In the genomic region with DNA sequence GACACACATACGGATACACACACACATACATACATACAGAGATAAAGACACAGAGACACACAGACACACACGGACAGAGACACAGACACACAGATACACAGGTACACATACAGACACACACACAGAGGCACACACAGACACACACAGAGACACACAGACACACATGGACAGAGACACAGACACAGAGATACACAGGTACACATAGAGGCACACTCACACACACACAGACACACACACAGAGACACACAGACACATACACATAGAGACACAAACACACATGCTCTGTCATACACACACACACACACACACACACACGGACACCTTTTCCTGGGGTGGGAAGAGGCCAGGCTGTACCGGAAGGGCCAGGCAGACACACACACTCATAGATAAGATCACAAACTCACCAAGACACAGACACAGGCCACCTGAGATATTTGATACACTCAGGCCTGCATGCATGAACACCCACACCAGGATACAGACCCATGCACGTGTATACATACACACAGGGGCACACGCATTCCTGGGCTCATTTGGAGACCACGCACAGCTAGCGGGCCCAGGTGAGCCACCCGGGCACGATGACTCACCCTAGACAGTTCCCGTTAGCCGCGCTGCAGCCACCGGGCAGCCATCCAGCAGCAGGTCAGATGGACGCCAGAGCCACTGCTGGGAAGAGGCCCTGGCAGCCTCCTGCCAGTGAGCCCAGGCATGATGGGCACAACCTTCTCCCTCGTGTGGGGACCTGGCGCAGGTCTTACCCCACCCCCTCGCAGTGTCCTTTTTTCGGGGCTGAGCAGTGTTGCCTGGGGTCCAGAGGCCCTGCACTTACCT, we compare ENCODE assay signal across 1 cellular context.
TF ChIP-seq lines count a peak whose summit lies in the region.

No MANE protein-coding gene starts in this region.

TF ChIP-seq in endothelial cell of umbilical vein, 7 proteins besides CTCF, POLR2A, EP300 and RAD21:
- peak; percentile 36 for TF ChIP-seq GATA2 (IDR thresholded peaks at IDR 0.05; ENCODE audit: insufficient read depth, insufficient read length, low read depth, low read length)
- TF ChIP-seq POLR2AphosphoS5 (IDR thresholded peaks at IDR 0.05; ENCODE audit: insufficient read depth, low read depth, low read length), result no peak
